In the genomic region with DNA sequence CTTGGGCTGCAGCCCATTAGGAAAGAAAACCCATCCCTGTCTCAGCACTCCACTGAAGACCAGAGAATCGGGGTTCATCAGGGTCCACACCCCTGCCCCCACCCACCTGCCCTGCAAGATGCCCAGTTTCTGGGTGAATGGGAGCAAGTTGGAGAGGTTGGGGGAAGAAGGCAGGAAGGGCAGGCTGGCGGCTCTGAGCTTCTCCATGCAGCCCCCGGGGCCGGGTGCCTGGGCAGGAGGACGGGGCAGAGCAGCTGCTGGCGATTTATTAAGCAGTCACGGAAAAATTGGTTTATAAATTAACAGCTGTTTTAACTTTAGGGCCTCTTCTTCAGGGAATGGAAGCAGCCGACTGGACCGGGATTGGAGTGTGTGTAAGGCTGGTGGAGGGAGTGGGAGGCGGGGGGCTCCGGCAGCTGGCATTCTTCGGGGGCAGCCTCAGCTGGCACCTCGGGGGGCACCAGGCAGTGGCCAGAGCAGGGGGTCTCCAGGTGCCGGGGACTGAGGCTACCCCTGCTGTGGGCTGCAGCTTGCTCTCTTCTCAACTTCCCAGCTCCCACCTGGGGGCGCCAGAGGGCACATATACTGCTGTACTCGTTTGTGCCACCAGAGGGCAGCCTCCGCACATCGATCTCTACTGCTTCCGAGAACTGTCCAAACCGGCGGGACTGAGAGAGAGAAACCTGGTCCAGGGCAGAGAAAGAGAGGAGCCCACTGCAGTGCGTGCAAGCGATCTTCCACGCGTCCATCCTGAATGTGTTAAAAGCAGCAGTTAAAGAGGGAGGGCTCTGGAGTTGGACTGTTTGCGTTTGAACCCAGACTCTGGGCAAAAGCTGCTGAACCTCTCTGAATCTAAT, we compare ENCODE assay signal across 9 cellular contexts. TPM values are rescaled to one million over a fixed set of nuclear protein-coding genes. Genes with fewer than 3 reads are reported as not detected.
DNase-seq lines count a peak whose midpoint lies in the region; ATAC-seq and TF ChIP-seq lines count a peak whose summit lies in the region.
"Had no signal": no experiment of that assay in that cellular context is flagged by ENCODE, and none has a peak within 500 bp of the region (broad histone marks: within the 10 kb centered on the region; RNA-seq: fewer than 3 reads in every experiment).

No MANE protein-coding gene starts in this region.

- WGBS in testis, 2 donors = 10 to 11% methylated on average over 23 to 26 of the region's 26 CpGs

- peak overlapping the region; percentile 70 for H2AFZ ChIP-seq in osteoblast (ENCODE audit: low read length)

- H3K27me3 ChIP-seq in MG63 = peaks cover 5% of the 10 kb centered on the region; the same call in 1 of the 2 replicates
- peaks cover 11% of the 10 kb centered on the region; the same call in 1 of the 2 replicates for H3K27me3 ChIP-seq in SJCRH30
- peaks cover 30% of the 10 kb centered on the region for H3K27me3 ChIP-seq in osteoblast (ENCODE audit: insufficient read depth, low read length)
- H3K27me3 ChIP-seq in testis = no peaks in the 10 kb centered on the region

- H3K4me2 ChIP-seq in osteoblast (ENCODE audit: insufficient read depth, low read length) = peak overlapping the region; percentile 81

- H3K4me3 ChIP-seq in MG63 = no peak overlapping the region
- peak overlapping the region; percentile 15; the same call in 1 of the 2 replicates for H3K4me3 ChIP-seq in SJCRH30
- H3K4me3 ChIP-seq in foreskin fibroblast (ENCODE audit: low read depth in 1 of 2, low read length in 2 of 2) = no peak overlapping the region
- H3K4me3 ChIP-seq in osteoblast (ENCODE audit: insufficient read depth, low read length) = peak overlapping the region; percentile 44
- H3K4me3 ChIP-seq in testis = peak overlapping the region in 1 of 2 donors; percentile 12

- DNase-seq in C1 segment of cervical spinal cord (lab: John Stamatoyannopoulos, UW) (peak; percentile 42 to 88 (median 82)), MG63 (peak; percentile 74), SJCRH30 (peak; percentile 79 to 91), foreskin fibroblast (peak; percentile 55 to 88), osteoblast (ENCODE audit: insufficient read length, low spot score, missing footprints) (peak; percentile 98), testis (peak; percentile 94)
- peak; percentile 86 for DNase-seq in activated effector memory CD4-positive, alpha-beta T cell treated with Interleukin-2 at 50 U/mL for 16 hours

- H3K27ac ChIP-seq in SJCRH30 = peak overlapping the region; percentile 22; the same call in 1 of the 2 replicates
- H3K27ac ChIP-seq in osteoblast (ENCODE audit: low read depth, low read length) = no peak overlapping the region
- H3K27ac ChIP-seq in testis = no peak overlapping the region

- H3K4me1 ChIP-seq in SJCRH30 (peaks cover 14% of the 10 kb centered on the region; the same call in 1 of the 2 replicates), osteoblast (ENCODE audit: insufficient read depth, low read length) (peaks cover 5% of the 10 kb centered on the region), testis (peaks cover 14% of the 10 kb centered on the region)

- H3K9me3 ChIP-seq in MG63 = no peaks in the 10 kb centered on the region
- no peaks in the 10 kb centered on the region for H3K9me3 ChIP-seq in SJCRH30 (replicated peaks)
- no peaks in the 10 kb centered on the region for H3K9me3 ChIP-seq in osteoblast (ENCODE audit: low read depth, low read length)
- H3K9me3 ChIP-seq in testis = no peaks in the 10 kb centered on the region

- no peaks in the 10 kb centered on the region for H3K79me2 ChIP-seq in osteoblast (ENCODE audit: insufficient read depth, low read length)

- peaks cover 4% of the 10 kb centered on the region for H4K20me1 ChIP-seq in osteoblast (ENCODE audit: insufficient read depth, low read length)

- ATAC-seq in GM19395 (IDR thresholded peaks at IDR 0.05; ENCODE audit: unreplicated experiment) = peak; percentile 58

- intact Hi-C loops in testis (cut with DNase I; ENCODE audit: low total_unique reads) = no loop called here

- TF ChIP-seq CTCF in foreskin fibroblast (IDR thresholded peaks at IDR 0.05; ENCODE audit: low read depth, low read length) (peak; percentile 100), osteoblast (IDR thresholded peaks at IDR 0.05; ENCODE audit: extremely low read depth, low read depth, low read length) (peak; percentile 100), testis (IDR thresholded peaks at IDR 0.05) (peak; percentile 98 to 100 (median 100))

- H3K36me3 ChIP-seq in MG63 (no peaks in the 10 kb centered on the region; the same call in 1 of the 2 replicates), SJCRH30 (no peaks in the 10 kb centered on the region), osteoblast (ENCODE audit: insufficient read depth, low read length) (no peaks in the 10 kb centered on the region), testis (ENCODE audit: low read depth, missing control alignments) (no peaks in the 10 kb centered on the region)

- TF ChIP-seq POLR2A in testis (IDR thresholded peaks at IDR 0.05) = no peak

RNA-seq across cellular contexts. Expression of gene PPP1R1B, which starts 5.0 kb away (rescaled TPM):
- not detected in 2 replicates for total RNA-seq in MG63 (2014; rRNA removed; shearing (Covaris generic); ENCODE audit: low replicate concordance)
- total RNA-seq in SJCRH30 (2014; rRNA removed; shearing (Covaris generic)) = not detected in 2 replicates
- not detected in 2 replicates for total RNA-seq in osteoblast
- 10 to 100 TPM; 22.4 to 24.3 TPM for total RNA-seq in testis
- 63.1 TPM for polyA plus RNA-seq in testis (ENCODE audit: insufficient read depth, low read depth, low replicate concordance)
- total RNA-seq: T-helper 1 cell treated with Interleukin-12 subunit alpha and Interleukin-12 subunit beta and Interleukin-4 antibody, amounts not matched to agents 30 ng/mL and 1 ng/mL, for 36 hours had no signal

RNA-seq across cellular contexts. Expression of gene NEUROD2, which starts 14.0 kb away (rescaled TPM):
- not detected in 2 replicates for total RNA-seq in MG63 (2014; rRNA removed; shearing (Covaris generic); ENCODE audit: low replicate concordance)
- 0.20 TPM in 1 of 2 replicates, not detected in the other for total RNA-seq in SJCRH30 (2014; rRNA removed; shearing (Covaris generic))
- total RNA-seq in osteoblast = not detected in 2 replicates
- under 1 TPM in 1 of 2 donors, not detected in 1; 0.19 TPM for total RNA-seq in testis
- polyA plus RNA-seq in testis (ENCODE audit: insufficient read depth, low read depth, low replicate concordance) = not detected
- total RNA-seq: T-helper 1 cell treated with Interleukin-12 subunit alpha and Interleukin-12 subunit beta and Interleukin-4 antibody, amounts not matched to agents 30 ng/mL and 1 ng/mL, for 36 hours had no signal

RNA-seq across cellular contexts. Expression of gene STARD3, which starts 15.2 kb away (rescaled TPM):
- 55.2 and 61.8 TPM in 2 replicates for total RNA-seq in MG63 (2014; rRNA removed; shearing (Covaris generic); ENCODE audit: low replicate concordance)
- 21.8 and 22.7 TPM in 2 replicates for total RNA-seq in SJCRH30 (2014; rRNA removed; shearing (Covaris generic))
- total RNA-seq in osteoblast (31.5 and 35.8 TPM in 2 replicates), testis (100 to 1,000 TPM; 265 to 352 TPM)
- polyA plus RNA-seq in testis (ENCODE audit: insufficient read depth, low read depth, low replicate concordance) = 102 TPM

RNA-seq across cellular contexts. Expression of gene TCAP, which starts 43.4 kb away (rescaled TPM):
- total RNA-seq in MG63 (2014; rRNA removed; shearing (Covaris generic); ENCODE audit: low replicate concordance) = 0.07 TPM in 1 of 2 replicates, not detected in the other
- 0.53 and 0.73 TPM in 2 replicates for total RNA-seq in SJCRH30 (2014; rRNA removed; shearing (Covaris generic))
- total RNA-seq in osteoblast = 0.29 and 0.36 TPM in 2 replicates
- 1 to 10 TPM; 3.0 to 6.0 TPM for total RNA-seq in testis
- 49.8 TPM for polyA plus RNA-seq in testis (ENCODE audit: insufficient read depth, low read depth, low replicate concordance)

RNA-seq across cellular contexts. Expression of gene PNMT, which starts 46.5 kb away (rescaled TPM):
- total RNA-seq in MG63 (2014; rRNA removed; shearing (Covaris generic); ENCODE audit: low replicate concordance) = not detected in 2 replicates
- total RNA-seq in SJCRH30 (2014; rRNA removed; shearing (Covaris generic)) = 0.71 TPM in 1 of 2 replicates, not detected in the other
- not detected in 2 replicates for total RNA-seq in osteoblast
- 1 to 10 TPM; 2.6 to 2.7 TPM for total RNA-seq in testis
- 2.9 TPM for polyA plus RNA-seq in testis (ENCODE audit: insufficient read depth, low read depth, low replicate concordance)
- total RNA-seq: T-helper 1 cell treated with Interleukin-12 subunit alpha and Interleukin-12 subunit beta and Interleukin-4 antibody, amounts not matched to agents 30 ng/mL and 1 ng/mL, for 36 hours had no signal

Comparison
In these comparisons a context has a peak if more than half of its experiments do, and no peak if none do; other contexts are left out.
1. H3K4me3 ChIP-seq: peak in SJCRH30 (single experiment) and osteoblast (single experiment); none in MG63 (single experiment) and foreskin fibroblast (0 of 2).
2. RNA of gene PPP1R1B, which starts 5.0 kb away (total RNA-seq): 22.4 to 24.3 TPM in testis; not detected in MG63, not detected in SJCRH30 and not detected in osteoblast; every median in the first group is over 10 times any median in the second.
3. Peak in every context shown above with its lines, with median percentiles within 50 percentile points of each other: DNase-seq and CTCF ChIP-seq.